Comparison of ENCODE assay signal across 17 cellular contexts in the genomic region with DNA sequence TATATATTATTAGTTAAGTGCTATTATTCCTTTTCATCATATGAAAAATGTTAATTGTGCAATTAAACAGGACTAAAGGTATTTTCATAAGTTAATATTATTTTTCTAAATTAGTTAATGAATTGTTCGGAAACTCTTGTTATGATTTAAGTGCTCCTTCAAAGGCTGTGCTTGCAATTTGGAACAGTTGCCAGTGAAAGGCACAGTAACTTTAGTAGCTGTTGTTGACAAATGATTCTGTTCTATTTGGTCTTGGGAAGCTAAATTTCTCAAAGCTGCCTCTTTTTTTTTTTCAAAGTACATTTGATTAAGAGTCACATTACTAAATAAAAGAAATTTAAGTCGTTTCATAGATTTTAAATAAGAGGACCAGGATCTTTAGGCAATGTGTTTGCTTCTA. TPM values are rescaled to one million over a fixed set of nuclear protein-coding genes. Genes with fewer than 3 reads are reported as not detected.
DNase-seq lines count a peak whose midpoint lies in the region; ATAC-seq, FAIRE-seq and TF ChIP-seq lines count a peak whose summit lies in the region.
"Had no signal": no experiment of that assay in that cellular context is flagged by ENCODE, and none has a peak within 500 bp of the region (broad histone marks: within the 10 kb centered on the region; RNA-seq: fewer than 3 reads in every experiment).

No MANE protein-coding gene starts in this region.

- H3K23me2 ChIP-seq in H1 (ENCODE audit: low read depth, low read length) = no peaks in the 10 kb centered on the region

- BruUV-seq in OCI-LY7 (replicated peaks; lab: Mats Ljungman, UMichigan) = no TSS peak

- H3K4me2 ChIP-seq in MM.1S (ENCODE audit: low read depth, low read length) = peak overlapping the region; percentile 54
- H3K4me2 ChIP-seq in OCI-LY7 (ENCODE audit: low read length) = peak overlapping the region; percentile 42
- no peak overlapping the region for H3K4me2 ChIP-seq in H1 (ENCODE audit: insufficient read depth in 1 of 2, low read depth in 2 of 2, low read length in 2 of 2)
- H3K4me2 ChIP-seq: GM23338 had no signal

- H3K27me3 ChIP-seq in MM.1S (replicated peaks; ENCODE audit: insufficient read depth, low read length) = no peaks in the 10 kb centered on the region
- no peaks in the 10 kb centered on the region for H3K27me3 ChIP-seq in H1 (replicated peaks in 1 of 4; ENCODE audit: control insufficient read depth in 3 of 4, extremely low read depth in 1 of 4, insufficient read depth in 3 of 4, low read length in 3 of 4)
- H3K27me3 ChIP-seq in left lung = no peaks in the 10 kb centered on the region
- no peaks in the 10 kb centered on the region for H3K27me3 ChIP-seq in gastroesophageal sphincter

- DNase-seq in MM.1S (no peak), OCI-LY7 (ENCODE audit: low spot score) (no peak), H1 (ENCODE audit: low read depth in 1 of 2, low spot score in 2 of 2) (no peak), left lung (no peak), mesenteric fat pad (ENCODE audit: low spot score) (no peak), foreskin fibroblast (no peak)
- DNase-seq: C1 segment of cervical spinal cord; Calu3; CD4-positive, alpha-beta memory T cell; DMS79 treated with DMSO at 0.1 percent for 48 hours had no signal

- no peak for TF ChIP-seq POLR2A in H1 (IDR thresholded peaks at IDR 0.05; ENCODE audit: control extremely low read depth in 1 of 2, low read depth in 2 of 2, low read length in 2 of 2)
- no peak for TF ChIP-seq POLR2A in gastroesophageal sphincter (IDR thresholded peaks at IDR 0.05)

- H4K91ac ChIP-seq in H1 (replicated peaks; ENCODE audit: insufficient read length, low read length) = no peak overlapping the region

- H3K9me3 ChIP-seq in MM.1S (replicated peaks; ENCODE audit: insufficient read depth, low read length) (no peaks in the 10 kb centered on the region), OCI-LY7 (ENCODE audit: low read length) (no peaks in the 10 kb centered on the region), H1 (ENCODE audit: insufficient read depth in 2 of 2, low read depth in 1 of 2, low read length in 1 of 2) (no peaks in the 10 kb centered on the region), left lung (peaks cover 0 to 7% of the 10 kb centered on the region in 2 donors), gastroesophageal sphincter (no peaks in the 10 kb centered on the region)

- no peak overlapping the region for H2BK15ac ChIP-seq in H1 (ENCODE audit: low read length)

- H2BK5ac ChIP-seq in H1 (ENCODE audit: low read depth, low read length) = no peak overlapping the region

- POLR2A ChIA-PET in OCI-LY7 (lab: Charles Lee) = interaction anchor here (0.6 to 1.2 kb wide), 2 partner anchors 8 to 20 kb away, joined by 3 read pairs; no protein-coding TSS in a partner anchor
- POLR2A ChIA-PET in H1 (lab: Charles Lee; ENCODE audit: partially characterized antibody) = no interaction called here

- TF ChIP-seq EP300 in H1 (IDR thresholded peaks at IDR 0.05; ENCODE audit: borderline replicate concordance in 1 of 2, low read depth in 2 of 2, low read length in 2 of 2) (no peak), gastroesophageal sphincter (IDR thresholded peaks at IDR 0.05) (no peak)

- no peak overlapping the region for H2BK12ac ChIP-seq in H1 (ENCODE audit: low read depth, low read length)

- H3K4me1 ChIP-seq in MM.1S (ENCODE audit: low read length) (peaks cover 31% of the 10 kb centered on the region), OCI-LY7 (ENCODE audit: insufficient read depth, low read length, poor library complexity, severe bottlenecking) (peaks cover 22% of the 10 kb centered on the region), H1 (replicated peaks in 1 of 4; ENCODE audit: control insufficient read depth in 3 of 4, insufficient read depth in 4 of 4, low read length in 3 of 4) (no peaks in the 10 kb centered on the region), left lung (no peaks in the 10 kb centered on the region), gastroesophageal sphincter (no peaks in the 10 kb centered on the region)
- H3K4me1 ChIP-seq: HAP-1 had no signal

- TF ChIP-seq RAD21 in H1 (IDR thresholded peaks at IDR 0.05 in 1 of 2, conservative IDR thresholded peaks at IDR 0.05 in 1 of 2; ENCODE audit: low read depth in 2 of 2, low read length in 2 of 2) = no peak

- peaks cover 19% of the 10 kb centered on the region for H3F3A ChIP-seq in MM.1S (ENCODE audit: insufficient read depth, low read length)

- H3K9ac ChIP-seq in MM.1S (ENCODE audit: low read length) = peak overlapping the region; percentile 38; the same call in 1 of the 2 replicates
- no peak overlapping the region for H3K9ac ChIP-seq in H1 (replicated peaks in 1 of 4; ENCODE audit: extremely low read depth in 1 of 4, low read depth in 3 of 4, low read length in 3 of 4)

- intact Hi-C loops in OCI-LY7 (cut with micrococcal nuclease; ENCODE audit: unreplicated experiment) = no loop called here
- intact Hi-C loops in left lung (cut with DNase I) = no loop called here

- no peak overlapping the region for H3K14ac ChIP-seq in H1 (ENCODE audit: insufficient read length)

- H3K27ac ChIP-seq in MM.1S (ENCODE audit: low read length) = peak overlapping the region; percentile 85
- peak overlapping the region; percentile 81 for H3K27ac ChIP-seq in OCI-LY7 (ENCODE audit: low read depth, low read length, poor library complexity, severe bottlenecking)
- no peak overlapping the region for H3K27ac ChIP-seq in H1 (ENCODE audit: low read depth, low read length)
- H3K27ac ChIP-seq in left lung = no peak overlapping the region
- no peak overlapping the region for H3K27ac ChIP-seq in gastroesophageal sphincter

- 79% methylated on average over 2 of the region's 2 CpGs; no CpG with 5 or more reads in 1 of the 2 experiments for WGBS in H1 (ENCODE audit: extremely low coverage in 1 of 2, insufficient coverage in 1 of 2, insufficient read length in 1 of 2, insufficient replicate concordance in 2 of 2, low coverage in 1 of 2, low lambda C conversion rate in 2 of 2, missing lambda C conversion rate in 1 of 2), 2 experiments
- 41 to 42% methylated on average over 2 of the region's 2 CpGs for WGBS in gastroesophageal sphincter (ENCODE audit: low coverage in 1 of 2), 2 donors

- ATAC-seq in left lung (peak; percentile 53), HG03521 (IDR thresholded peaks at IDR 0.05; ENCODE audit: unreplicated experiment) (no peak), gastroesophageal sphincter (no peak)
- ATAC-seq: GM23338 had no signal

- H3K4ac ChIP-seq in H1 (replicated peaks; ENCODE audit: insufficient read length, low read depth, low read length) = no peak overlapping the region

- H4K5ac ChIP-seq in H1 (ENCODE audit: insufficient read length, low read depth, low read length) = no peak overlapping the region

- peak overlapping the region; percentile 52 for H2AFZ ChIP-seq in MM.1S (ENCODE audit: low read length)
- no peak overlapping the region for H2AFZ ChIP-seq in OCI-LY7 (ENCODE audit: low read length)
- 0 out of 2 replicates have a peak overlapping the region, but pooled peaks have one; percentile 57 for H2AFZ ChIP-seq in H1 (ENCODE audit: low read length)
- H2AFZ ChIP-seq: GM23338 had no signal

- H2AK5ac ChIP-seq in H1 (ENCODE audit: low read depth, low read length) = no peak overlapping the region

- TF ChIP-seq CTCF in MM.1S (IDR thresholded peaks at IDR 0.05; ENCODE audit: low read length) = no peak
- TF ChIP-seq CTCF in OCI-LY7 (conservative IDR thresholded peaks at IDR 0.05; ENCODE audit: low read length) = no peak
- no peak for TF ChIP-seq CTCF in H1 (IDR thresholded peaks at IDR 0.05; ENCODE audit: control extremely low read depth in 1 of 3, insufficient read depth in 1 of 3, low read depth in 1 of 3, low read length in 3 of 3)
- TF ChIP-seq CTCF in left lung (IDR thresholded peaks at IDR 0.05) = no peak
- TF ChIP-seq CTCF in gastroesophageal sphincter (IDR thresholded peaks at IDR 0.05) = no peak
- no peak for TF ChIP-seq CTCF in foreskin fibroblast (IDR thresholded peaks at IDR 0.05; ENCODE audit: low read depth, low read length)

- no peaks in the 10 kb centered on the region for H3K79me2 ChIP-seq in MM.1S (ENCODE audit: low read length)
- no peaks in the 10 kb centered on the region for H3K79me2 ChIP-seq in OCI-LY7 (ENCODE audit: insufficient read depth, low read depth, low read length)
- H3K79me2 ChIP-seq in H1 (ENCODE audit: control insufficient read depth in 1 of 2, insufficient read depth in 2 of 2, low read length in 2 of 2) = no peaks in the 10 kb centered on the region

- H3K23ac ChIP-seq in H1 (ENCODE audit: insufficient read length) = no peak overlapping the region

- H3K4me3 ChIP-seq in MM.1S (ENCODE audit: low read length) = peak overlapping the region; percentile 23; the same call in 1 of the 2 replicates
- no peak overlapping the region for H3K4me3 ChIP-seq in OCI-LY7 (ENCODE audit: low read depth, low read length, poor library complexity, severe bottlenecking)
- no peak overlapping the region for H3K4me3 ChIP-seq in H1 (ENCODE audit: extremely low read depth in 1 of 4, insufficient read depth in 2 of 4, low read depth in 3 of 4, low read length in 4 of 4)
- H3K4me3 ChIP-seq in left lung = no peak overlapping the region
- no peak overlapping the region for H3K4me3 ChIP-seq in gastroesophageal sphincter
- H3K4me3 ChIP-seq in foreskin fibroblast (ENCODE audit: low read depth in 1 of 2, low read length in 2 of 2) = no peak overlapping the region
- H3K4me3 ChIP-seq: GM23338, HAP-1 had no signal

- no peak for FAIRE-seq in H1 (lab: Jason Lieb, UNC)
- FAIRE-seq: G401.6, GM19239, H54 had no signal

- H2BK20ac ChIP-seq in H1 (ENCODE audit: low read length) = no peak overlapping the region

- H3K36me3 ChIP-seq in MM.1S (replicated peaks; ENCODE audit: insufficient read depth, low read length) (no peaks in the 10 kb centered on the region), OCI-LY7 (ENCODE audit: insufficient read depth, low read length) (no peaks in the 10 kb centered on the region), H1 (ENCODE audit: control insufficient read depth in 2 of 4, insufficient read depth in 4 of 4, low read length in 3 of 4) (no peaks in the 10 kb centered on the region), left lung (no peaks in the 10 kb centered on the region), gastroesophageal sphincter (no peaks in the 10 kb centered on the region)
- H3K36me3 ChIP-seq: HAP-1 had no signal

- H4K20me1 ChIP-seq in MM.1S (ENCODE audit: insufficient read depth, low read length) (no peaks in the 10 kb centered on the region), OCI-LY7 (ENCODE audit: insufficient read depth, low read length) (no peaks in the 10 kb centered on the region), H1 (replicated peaks in 1 of 2; ENCODE audit: control insufficient read depth in 1 of 2, insufficient read depth in 2 of 2, low read length in 2 of 2) (no peaks in the 10 kb centered on the region)

- CTCF ChIA-PET in OCI-LY7 (lab: Charles Lee; ENCODE audit: unreplicated experiment) = no interaction called here
- CTCF ChIA-PET in H1 (lab: Charles Lee; ENCODE audit: partially characterized antibody) = interaction anchor here (0.6 to 1.0 kb wide), 2 partner anchors 11 to 1361 kb away, joined by 3 to 4 read pairs; no protein-coding TSS in a partner anchor

- no peak overlapping the region for H3K56ac ChIP-seq in H1 (replicated peaks; ENCODE audit: insufficient read length, low read depth, low read length)

- no peak overlapping the region for H3K18ac ChIP-seq in H1 (ENCODE audit: extremely low read depth, low read length)

- no peaks in the 10 kb centered on the region for H3K79me1 ChIP-seq in H1 (ENCODE audit: low read depth, low read length)

- H2BK120ac ChIP-seq in H1 (replicated peaks; ENCODE audit: low read depth, low read length) = no peak overlapping the region

- no peak overlapping the region for H4K8ac ChIP-seq in H1 (ENCODE audit: extremely low read depth, insufficient read depth, low read length)

- no peaks in the 10 kb centered on the region for H3K9me2 ChIP-seq in MM.1S (replicated peaks; ENCODE audit: insufficient read depth, low read length)
- no peaks in the 10 kb centered on the region for H3K9me2 ChIP-seq in OCI-LY7 (ENCODE audit: insufficient read depth, low read length)

RNA-seq across cellular contexts. Expression of a gene that starts 40.7 kb away (rescaled TPM):
- not detected in 2 replicates for total RNA-seq in OCI-LY7 (2014; rRNA removed; shearing (Covaris generic))
- total RNA-seq in OCI-LY7 (2022) = not detected in 2 replicates
- not detected in 2 replicates for total RNA-seq in H1 (2021; fragmentation: NEBNext Ultra II Directional; extraction: Animal tissue kit (Norgen Biotek cat#: 25700))
- not detected in 2 replicates for polyA plus RNA-seq in H1 (2011; rRNA removed)
- not detected for polyA plus RNA-seq in H1 (2011; cell fraction: cytosol; rRNA removed)
- polyA plus RNA-seq in H1 (2011; cell fraction: nucleus; rRNA removed) = not detected
- polyA plus RNA-seq in H1 (2012, experiment 1 of 2) = not detected in 4 replicates
- polyA plus RNA-seq in H1 (2012, experiment 2 of 2) = not detected
- polyA plus RNA-seq in H1 (2013, experiment 1 of 2) = under 0.01 TPM
- not detected for polyA plus RNA-seq in H1 (2013, experiment 2 of 2)
- not detected in 2 replicates for polyA minus RNA-seq in H1 (2011; rRNA and poly(A)+ RNA removed)
- not detected for polyA minus RNA-seq in H1 (2011; cell fraction: cytosol; rRNA and poly(A)+ RNA removed)
- polyA minus RNA-seq in H1 (2011; cell fraction: nucleus; rRNA and poly(A)+ RNA removed) = not detected
- total RNA-seq in left lung = 1 to 10 TPM in 1 of 2 donors, under 1 TPM in 1; 0.79 to 1.1 TPM
- total RNA-seq in gastroesophageal sphincter = 1 to 10 TPM in 3 of 4 donors, under 1 TPM in 1; 0.47 to 6.0 (median 3.4) TPM
- total RNA-seq in mesenteric fat pad = 1.8 TPM
- total RNA-seq: Calu3; CD4-positive, alpha-beta memory T cell; GM23338 had no signal
- polyA plus RNA-seq: CD4-positive, alpha-beta memory T cell; GM23338 had no signal

Comparison
In these comparisons a context has a peak if more than half of its experiments do, and no peak if none do; other contexts are left out.
1. H3K27ac ChIP-seq: peak in MM.1S (single experiment) and OCI-LY7 (single experiment); none in H1 (single experiment), left lung (0 of 2) and gastroesophageal sphincter (0 of 4).
2. H3K4me2 ChIP-seq: peak in MM.1S (single experiment) and OCI-LY7 (single experiment); none in H1 (0 of 2).